ENCODE assay signal across 1 cellular context in genomic region chr2:55618649-55619055, GRCh38.
A peak's percentile ranks its signal among the peaks of the same experiment; 100 is the strongest.
TF ChIP-seq lines count a peak whose summit lies in the region.

No MANE protein-coding gene starts in this region.

TF ChIP-seq in HepG2, 621 proteins besides CTCF, POLR2A, EP300 and RAD21 (continued from another document and continues in another):
- TF ChIP-seq SCMH1 (CRISPR knock-in tag; IDR thresholded peaks at IDR 0.05; ENCODE audit: borderline replicate concordance) (no peak), STAT6 (CRISPR knock-in tag; IDR thresholded peaks at IDR 0.05; ENCODE audit: borderline replicate concordance) (no peak; the same call in 1 of the 2 replicates), KDM2A (CRISPR knock-in tag; IDR thresholded peaks at IDR 0.05; ENCODE audit: borderline replicate concordance, low read depth) (peak; percentile 56; the same call in 1 of the 2 replicates), MEF2D (CRISPR knock-in tag; IDR thresholded peaks at IDR 0.05) (0 out of 2 replicates have a peak, but pooled peaks have one; percentile 18), ZNF331 (CRISPR knock-in tag; IDR thresholded peaks at IDR 0.05) (no peak), PCBP2 (optimal IDR thresholded peaks at IDR 0.05; ENCODE audit: low read depth, low read length, poor library complexity, severe bottlenecking) (no peak), TCF12 (IDR thresholded peaks at IDR 0.05) (no peak), TCF12 (CRISPR knock-in tag; IDR thresholded peaks at IDR 0.05) (no peak), ZNF614 (CRISPR knock-in tag; IDR thresholded peaks at IDR 0.05; ENCODE audit: borderline replicate concordance) (0 out of 2 replicates have a peak, but pooled peaks have one; percentile 64), ZNF747 (CRISPR knock-in tag; IDR thresholded peaks at IDR 0.05; ENCODE audit: borderline replicate concordance) (no peak; the same call in 1 of the 2 replicates), ZNF362 (CRISPR knock-in tag; IDR thresholded peaks at IDR 0.05; ENCODE audit: borderline replicate concordance) (no peak), ZNF577 (CRISPR knock-in tag; IDR thresholded peaks at IDR 0.05; ENCODE audit: borderline replicate concordance, low read depth) (no peak), BRCA1 (CRISPR knock-in tag; IDR thresholded peaks at IDR 0.05) (0 out of 2 replicates have a peak, but pooled peaks have one; percentile 36), NFAT5 (CRISPR knock-in tag; IDR thresholded peaks at IDR 0.05) (no peak), XRCC5 (optimal IDR thresholded peaks at IDR 0.05; ENCODE audit: low read length) (no peak), ZNF33B (CRISPR knock-in tag; IDR thresholded peaks at IDR 0.05) (no peak), ASH2L (IDR thresholded peaks at IDR 0.05; ENCODE audit: insufficient read length, low read depth, low read length) (no peak), ZNF235 (CRISPR knock-in tag; IDR thresholded peaks at IDR 0.05; ENCODE audit: borderline replicate concordance) (no peak), HOMEZ (CRISPR knock-in tag; IDR thresholded peaks at IDR 0.05; ENCODE audit: low read depth) (0 out of 2 replicates have a peak, but pooled peaks have one; percentile 49), AFF4 (CRISPR knock-in tag; IDR thresholded peaks at IDR 0.05) (no peak), ZNF326 (CRISPR knock-in tag; IDR thresholded peaks at IDR 0.05; ENCODE audit: borderline replicate concordance) (no peak), ZNF816 (CRISPR knock-in tag; IDR thresholded peaks at IDR 0.05; ENCODE audit: borderline replicate concordance) (no peak), MZF1 (CRISPR knock-in tag; IDR thresholded peaks at IDR 0.05; ENCODE audit: borderline replicate concordance) (peak; percentile 48; the same call in 1 of the 2 replicates), IKZF5 (CRISPR knock-in tag; IDR thresholded peaks at IDR 0.05) (0 out of 2 replicates have a peak, but pooled peaks have one; percentile 16), THAP8 (CRISPR knock-in tag; IDR thresholded peaks at IDR 0.05; ENCODE audit: borderline replicate concordance) (no peak), CCDC6 (CRISPR knock-in tag; IDR thresholded peaks at IDR 0.05) (no peak; the same call in 1 of the 2 replicates), KDM1A (CRISPR knock-in tag; IDR thresholded peaks at IDR 0.05) (no peak), CBFB (CRISPR knock-in tag; IDR thresholded peaks at IDR 0.05) (no peak), ZNF737 (CRISPR knock-in tag; IDR thresholded peaks at IDR 0.05; ENCODE audit: borderline replicate concordance) (0 out of 2 replicates have a peak, but pooled peaks have one; percentile 67), MLLT10 (CRISPR knock-in tag; IDR thresholded peaks at IDR 0.05) (no peak), ZNF263 (CRISPR knock-in tag; IDR thresholded peaks at IDR 0.05) (0 out of 2 replicates have a peak, but pooled peaks have one; percentile 29), JDP2 (CRISPR knock-in tag; IDR thresholded peaks at IDR 0.05; ENCODE audit: borderline replicate concordance) (no peak), NBN (conservative IDR thresholded peaks at IDR 0.05) (no peak), ETV6 (CRISPR knock-in tag; conservative IDR thresholded peaks at IDR 0.05) (no peak), PHF5A (CRISPR knock-in tag; IDR thresholded peaks at IDR 0.05; ENCODE audit: low read depth, unreplicated experiment) (no peak), ZFP1 (CRISPR knock-in tag; IDR thresholded peaks at IDR 0.05) (no peak), CBX2 (IDR thresholded peaks at IDR 0.05; ENCODE audit: low read depth, low read length) (no peak), CBX2 (CRISPR knock-in tag; IDR thresholded peaks at IDR 0.05; ENCODE audit: low read depth) (no peak), ZNF138 (CRISPR knock-in tag; IDR thresholded peaks at IDR 0.05; ENCODE audit: low read depth) (no peak), ZBTB43 (CRISPR knock-in tag; conservative IDR thresholded peaks at IDR 0.05) (0 out of 2 replicates have a peak, but pooled peaks have one; percentile 29), TBL1XR1 (IDR thresholded peaks at IDR 0.05; ENCODE audit: borderline replicate concordance, low read length, partially characterized antibody) (peak; percentile 46), ATF6 (CRISPR knock-in tag; conservative IDR thresholded peaks at IDR 0.05) (no peak), FOXO1 (CRISPR knock-in tag; IDR thresholded peaks at IDR 0.05) (no peak), ZNF564 (CRISPR knock-in tag; IDR thresholded peaks at IDR 0.05) (no peak)
